8 cellular contexts compared by ENCODE assay signal in genomic region chr19:5719961-5720790, GRCh38. TPM values are rescaled to one million over a fixed set of nuclear protein-coding genes. Genes with fewer than 3 reads are reported as not detected.
DNase-seq lines count a peak whose midpoint lies in the region; ATAC-seq and TF ChIP-seq lines count a peak whose summit lies in the region.

TSS of gene CATSPERD (plus strand) at chr19:5720637. CDS start at chr19:5720738, 101 bp downstream.
TSS of gene LONP1 (minus strand) at chr19:5720146. CDS start at chr19:5720132, 14 bp downstream.

- DNase-seq in GM13976 (ENCODE audit: low spot score), result peak; percentile 100
- peak; percentile 96 for DNase-seq in NCI-H146 (lab: John Stamatoyannopoulos, UW)
- peak; percentile 97 to 99 (median 97) for DNase-seq in T-helper 1 cell
- peak; percentile 88 to 100 (median 97) for DNase-seq in amygdala (lab: John Stamatoyannopoulos, UW)
- DNase-seq in left ventricle myocardium inferior, result peak; percentile 98
- DNase-seq in progenitor cell of endocrine pancreas (ENCODE audit: low spot score, unreplicated experiment), result peak; percentile 97

- TF ChIP-seq CTCF in GM13976 (IDR thresholded peaks at IDR 0.05; ENCODE audit: borderline replicate concordance, control extremely low read depth, extremely low read depth, insufficient read depth, missing control alignments) (peak; percentile 92), left ventricle myocardium inferior (IDR thresholded peaks at IDR 0.05; ENCODE audit: borderline replicate concordance) (peak; percentile 95), progenitor cell of endocrine pancreas (IDR thresholded peaks at IDR 0.05; ENCODE audit: unreplicated experiment) (peak; percentile 87)

- H3K4me3 ChIP-seq in left ventricle myocardium inferior (peak within 1 kb of the TSS; percentile 98), urinary bladder (ENCODE audit: low read depth, low read length) (peak within 1 kb of the TSS; percentile 87)

- under 1% methylated on average over 90 of the region's 90 CpGs for WGBS in urinary bladder

- H3K9me3 ChIP-seq in left ventricle myocardium inferior (replicated peaks), result no peaks in the 10 kb centered on the region

- H3K36me3 ChIP-seq in left ventricle myocardium inferior (peaks cover 4% of the 10 kb centered on the region), urinary bladder (ENCODE audit: insufficient read depth) (no peaks in the 10 kb centered on the region)

- H3K27ac Mint-ChIP-seq in progenitor cell of endocrine pancreas, result peak within 1 kb of the TSS; percentile 98

- H3K4me3 Mint-ChIP-seq in progenitor cell of endocrine pancreas (ENCODE audit: low read depth), result peak within 1 kb of the TSS; percentile 93

- peaks cover 5% of the 10 kb centered on the region for H3K27me3 Mint-ChIP-seq in progenitor cell of endocrine pancreas

- H3K4me1 Mint-ChIP-seq in progenitor cell of endocrine pancreas (ENCODE audit: low read depth), result peaks cover 10% of the 10 kb centered on the region

- ATAC-seq in HG02870 (IDR thresholded peaks at IDR 0.05; ENCODE audit: unreplicated experiment), result peak; percentile 87

- in situ Hi-C loops in GM13976 (cut with MboI; ENCODE audit: low sequenced_read_pairs, unreplicated experiment), result no loop called here

- no peaks in the 10 kb centered on the region for H3K36me3 Mint-ChIP-seq in progenitor cell of endocrine pancreas (ENCODE audit: insufficient read depth)

- H3K4me1 ChIP-seq in left ventricle myocardium inferior (peaks cover 48% of the 10 kb centered on the region), urinary bladder (ENCODE audit: insufficient read depth) (peaks cover 3% of the 10 kb centered on the region)

- H3K27ac ChIP-seq in left ventricle myocardium inferior (replicated peaks), result peak within 1 kb of the TSS; percentile 100
- H3K27ac ChIP-seq in urinary bladder (ENCODE audit: low read depth), result peak within 1 kb of the TSS; percentile 91

- no peaks in the 10 kb centered on the region for H3K9me3 Mint-ChIP-seq in progenitor cell of endocrine pancreas (ENCODE audit: low read depth)

- no peaks in the 10 kb centered on the region for H3K27me3 ChIP-seq in left ventricle myocardium inferior (ENCODE audit: low read depth)

- intact Hi-C loops in left ventricle myocardium inferior (cut with micrococcal nuclease), result no loop called here

RNA-seq across cellular contexts. Expression of gene CATSPERD, which starts in this region (rescaled TPM):
- total RNA-seq in left ventricle myocardium inferior (not detected), progenitor cell of endocrine pancreas (not detected in 2 replicates), urinary bladder (not detected)
- not detected for polyA plus RNA-seq in urinary bladder

RNA-seq across cellular contexts. Expression of gene LONP1, which starts in this region (rescaled TPM):
- total RNA-seq in left ventricle myocardium inferior, result 104 TPM
- 56.1 and 61.7 TPM in 2 replicates for total RNA-seq in progenitor cell of endocrine pancreas
- total RNA-seq in urinary bladder, result 21.7 TPM
- polyA plus RNA-seq in urinary bladder, result 58.9 TPM

Comparison
In these comparisons a context has a peak if more than half of its experiments do, and no peak if none do; other contexts are left out.
1. Peak in every context shown above with its lines: DNase-seq, ATAC-seq, H3K4me3 ChIP-seq and H3K27ac ChIP-seq.